ENCODE assay signal across 15 cellular contexts in the genomic region with DNA sequence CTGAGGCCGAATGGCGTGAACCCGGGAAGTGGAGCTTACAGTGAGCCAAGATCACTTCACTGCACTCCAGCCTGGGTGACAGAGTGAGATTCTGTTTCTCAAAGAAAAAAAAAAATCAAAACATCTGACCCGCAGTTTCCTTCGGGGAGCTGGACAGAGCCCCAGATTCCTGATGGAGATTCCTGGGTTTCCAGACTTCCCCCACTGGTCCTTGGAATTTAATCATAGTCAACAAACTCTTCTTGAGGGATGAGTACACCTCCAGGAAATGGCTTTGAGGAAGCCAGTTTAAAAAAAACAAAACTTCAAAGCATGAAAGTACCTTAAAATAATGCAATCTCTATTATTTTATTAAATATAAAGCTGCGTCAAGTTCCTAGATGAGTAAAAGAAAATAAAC. TPM values are rescaled to one million over a fixed set of nuclear protein-coding genes. Genes with fewer than 3 reads are reported as not detected.
DNase-seq lines count a peak whose midpoint lies in the region; ATAC-seq and TF ChIP-seq lines count a peak whose summit lies in the region.
"Had no signal": no experiment of that assay in that cellular context is flagged by ENCODE, and none has a peak within 500 bp of the region (broad histone marks: within the 10 kb centered on the region; RNA-seq: fewer than 3 reads in every experiment).

No MANE protein-coding gene starts in this region.

- H3K27ac Mint-ChIP-seq in GM23338 (no peak overlapping the region), memory B cell (no peak overlapping the region)
- no peak overlapping the region for H3K27ac Mint-ChIP-seq in activated naive CD8-positive, alpha-beta T cell treated with anti-CD3 and anti-CD28 coated beads for 36 hours

- H3K9me3 Mint-ChIP-seq in GM23338 (no peaks in the 10 kb centered on the region), memory B cell (peaks cover 1% of the 10 kb centered on the region)
- no peaks in the 10 kb centered on the region for H3K9me3 Mint-ChIP-seq in activated naive CD8-positive, alpha-beta T cell treated with anti-CD3 and anti-CD28 coated beads for 36 hours

- H3K4me1 Mint-ChIP-seq in GM23338 (peaks cover 12% of the 10 kb centered on the region), memory B cell (peaks cover 17% of the 10 kb centered on the region)
- peaks cover 23% of the 10 kb centered on the region for H3K4me1 Mint-ChIP-seq in activated naive CD8-positive, alpha-beta T cell treated with anti-CD3 and anti-CD28 coated beads for 36 hours

- no peak for TF ChIP-seq CTCF in GM23338 (conservative IDR thresholded peaks at IDR 0.05; ENCODE audit: low read depth in 2 of 2)
- TF ChIP-seq CTCF in Peyer's patch (IDR thresholded peaks at IDR 0.05): no peak
- no peak for TF ChIP-seq CTCF in GM10248 (IDR thresholded peaks at IDR 0.05; ENCODE audit: control extremely low read depth, extremely low read depth, low read depth, missing control alignments)

- peaks cover 67% of the 10 kb centered on the region for H3K36me3 ChIP-seq in BLaER1
- H3K36me3 ChIP-seq in GM23338 (ENCODE audit: insufficient read depth): peaks cover 40% of the 10 kb centered on the region
- peaks cover 0 to 37% (median 0%) of the 10 kb centered on the region in 3 donors for H3K36me3 ChIP-seq in Peyer's patch
- peaks cover 36% of the 10 kb centered on the region for H3K36me3 ChIP-seq in H7 (replicated peaks; ENCODE audit: control insufficient read depth, insufficient read depth, low read length)

- TF ChIP-seq POLR2A in Peyer's patch (IDR thresholded peaks at IDR 0.05): no peak

- H3F3A ChIP-seq in GM23338 (replicated peaks; ENCODE audit: low read depth): peaks cover 17% of the 10 kb centered on the region; the same call in 1 of the 2 replicates

- H3K4me2 ChIP-seq in BLaER1 (peak overlapping the region; percentile 98; the same call in 1 of the 2 replicates), GM23338 (peak overlapping the region; percentile 96; the same call in 1 of the 2 replicates)

- ATAC-seq in GM23338 (no peak), memory B cell (ENCODE audit: low read depth) (no peak)

- H3K27ac ChIP-seq in BLaER1 (no peak overlapping the region), GM23338 (ENCODE audit: low read depth) (peak overlapping the region; percentile 85; the same call in 1 of the 2 replicates), Peyer's patch (no peak overlapping the region)

- CTCF ChIA-PET in GM10248 (lab: Yijun Ruan, JAX): no interaction called here

- H3K27me3 Mint-ChIP-seq in GM23338 (ENCODE audit: insufficient read depth, low read depth, poor library complexity) (peaks cover 10% of the 10 kb centered on the region), memory B cell (no peaks in the 10 kb centered on the region)
- H3K27me3 Mint-ChIP-seq in activated naive CD8-positive, alpha-beta T cell treated with anti-CD3 and anti-CD28 coated beads for 36 hours: no peaks in the 10 kb centered on the region

- H3K4me3 Mint-ChIP-seq in GM23338 (peak overlapping the region; percentile 91), memory B cell (peak overlapping the region; percentile 32)
- peak overlapping the region; percentile 52 for H3K4me3 Mint-ChIP-seq in activated naive CD8-positive, alpha-beta T cell treated with anti-CD3 and anti-CD28 coated beads for 36 hours

- H3K36me3 Mint-ChIP-seq in GM23338 (ENCODE audit: low read depth) (peaks cover 57% of the 10 kb centered on the region), memory B cell (peaks cover 17% of the 10 kb centered on the region)
- peaks cover 27% of the 10 kb centered on the region for H3K36me3 Mint-ChIP-seq in activated naive CD8-positive, alpha-beta T cell treated with anti-CD3 and anti-CD28 coated beads for 36 hours

- peaks cover 36% of the 10 kb centered on the region for H4K20me1 ChIP-seq in BLaER1
- peaks cover 12% of the 10 kb centered on the region for H4K20me1 ChIP-seq in GM23338 (replicated peaks; ENCODE audit: insufficient read depth)

- H3K9me2 ChIP-seq in GM23338 (ENCODE audit: insufficient read depth): no peaks in the 10 kb centered on the region

- H3K27me3 ChIP-seq in BLaER1: no peaks in the 10 kb centered on the region
- no peaks in the 10 kb centered on the region for H3K27me3 ChIP-seq in GM23338 (ENCODE audit: insufficient read depth)
- H3K27me3 ChIP-seq in Peyer's patch: no peaks in the 10 kb centered on the region
- H3K27me3 ChIP-seq in H7 (ENCODE audit: control insufficient read depth, insufficient read depth, low read length): no peaks in the 10 kb centered on the region
- H3K27me3 ChIP-seq: right lobe of liver had no signal

- DNase-seq in GM23338 (ENCODE audit: low spot score) (no peak), memory B cell (ENCODE audit: low spot score in 2 of 2) (no peak), Peyer's patch (no peak), glomerular visceral epithelial cell (ENCODE audit: extremely low spot score) (no peak), H7 (no peak), GM10248 (ENCODE audit: extremely low spot score) (no peak)
- DNase-seq in activated naive CD8-positive, alpha-beta T cell treated with anti-CD3 and anti-CD28 coated beads for 36 hours: no peak
- DNase-seq: activated effector memory CD4-positive, alpha-beta T cell treated with anti-CD3 and anti-CD28 coated beads, Interleukin-2, amount 50 U/mL, for 16 hours; C1 segment of cervical spinal cord; cortex of kidney; foreskin melanocyte; Karpas-422; NCI-H1694 treated with DMSO at 0.1 percent for 48 hours; right lobe of liver had no signal

- H3K4me3 ChIP-seq in BLaER1: no peak overlapping the region
- H3K4me3 ChIP-seq in GM23338: peak overlapping the region; percentile 93
- no peak overlapping the region for H3K4me3 ChIP-seq in Peyer's patch
- no peak overlapping the region for H3K4me3 ChIP-seq in H7 (ENCODE audit: insufficient read depth, low read depth, low read length)

- POLR2A ChIA-PET in GM10248 (lab: Yijun Ruan, JAX): interaction anchor here (1.2 kb wide), 1 partner anchor 120 kb away, joined by 4 read pairs; no protein-coding TSS in a partner anchor

- H3K9me3 ChIP-seq in BLaER1: no peaks in the 10 kb centered on the region
- H3K9me3 ChIP-seq in Peyer's patch: no peaks in the 10 kb centered on the region
- H3K9me3 ChIP-seq: right lobe of liver had no signal

- H2AFZ ChIP-seq in GM23338: no peak overlapping the region

- H3K79me2 ChIP-seq in GM23338 (replicated peaks; ENCODE audit: insufficient read depth): peaks cover 47% of the 10 kb centered on the region

- peaks cover 54% of the 10 kb centered on the region for H3K4me1 ChIP-seq in BLaER1
- H3K4me1 ChIP-seq in GM23338 (ENCODE audit: insufficient read depth): peaks cover 19% of the 10 kb centered on the region
- H3K4me1 ChIP-seq in Peyer's patch: peaks cover 4 to 25% (median 9%) of the 10 kb centered on the region in 4 donors

- H3K9ac ChIP-seq in BLaER1: no peak overlapping the region

TF ChIP-seq in GM23338, 12 proteins besides CTCF, POLR2A, EP300 and RAD21:
- TF ChIP-seq, protein P1, sequence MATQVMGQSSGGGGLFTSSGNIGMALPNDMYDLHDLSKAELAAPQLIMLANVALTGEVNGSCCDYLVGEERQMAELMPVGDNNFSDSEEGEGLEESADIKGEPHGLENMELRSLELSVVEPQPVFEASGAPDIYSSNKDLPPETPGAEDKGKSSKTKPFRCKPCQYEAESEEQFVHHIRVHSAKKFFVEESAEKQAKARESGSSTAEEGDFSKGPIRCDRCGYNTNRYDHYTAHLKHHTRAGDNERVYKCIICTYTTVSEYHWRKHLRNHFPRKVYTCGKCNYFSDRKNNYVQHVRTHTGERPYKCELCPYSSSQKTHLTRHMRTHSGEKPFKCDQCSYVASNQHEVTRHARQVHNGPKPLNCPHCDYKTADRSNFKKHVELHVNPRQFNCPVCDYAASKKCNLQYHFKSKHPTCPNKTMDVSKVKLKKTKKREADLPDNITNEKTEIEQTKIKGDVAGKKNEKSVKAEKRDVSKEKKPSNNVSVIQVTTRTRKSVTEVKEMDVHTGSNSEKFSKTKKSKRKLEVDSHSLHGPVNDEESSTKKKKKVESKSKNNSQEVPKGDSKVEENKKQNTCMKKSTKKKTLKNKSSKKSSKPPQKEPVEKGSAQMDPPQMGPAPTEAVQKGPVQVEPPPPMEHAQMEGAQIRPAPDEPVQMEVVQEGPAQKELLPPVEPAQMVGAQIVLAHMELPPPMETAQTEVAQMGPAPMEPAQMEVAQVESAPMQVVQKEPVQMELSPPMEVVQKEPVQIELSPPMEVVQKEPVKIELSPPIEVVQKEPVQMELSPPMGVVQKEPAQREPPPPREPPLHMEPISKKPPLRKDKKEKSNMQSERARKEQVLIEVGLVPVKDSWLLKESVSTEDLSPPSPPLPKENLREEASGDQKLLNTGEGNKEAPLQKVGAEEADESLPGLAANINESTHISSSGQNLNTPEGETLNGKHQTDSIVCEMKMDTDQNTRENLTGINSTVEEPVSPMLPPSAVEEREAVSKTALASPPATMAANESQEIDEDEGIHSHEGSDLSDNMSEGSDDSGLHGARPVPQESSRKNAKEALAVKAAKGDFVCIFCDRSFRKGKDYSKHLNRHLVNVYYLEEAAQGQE (IDR thresholded peaks at IDR 0.05; ENCODE audit: unreplicated experiment): no peak
- TF ChIP-seq ZNF331 (CRISPR knock-in tag; IDR thresholded peaks at IDR 0.05; ENCODE audit: low read depth): no peak

RNA-seq across cellular contexts. Expression of a gene that starts 1.1 kb away (rescaled TPM):
- 59.3 and 87.1 TPM in 2 replicates for total RNA-seq in GM23338 (2014; rRNA removed; shearing (Covaris generic))
- 40.3 and 42.9 TPM in 2 replicates for polyA plus RNA-seq in GM23338 (2016; fragmentation: Nextera tagmentation; extraction: Ambion mirVana)
- 10 to 100 TPM; 36.5 to 37.8 TPM for total RNA-seq in activated naive CD8-positive, alpha-beta T cell treated with anti-CD3 and anti-CD28 coated beads for 36 hours
- 100 to 1,000 TPM in 1 of 4 donors, 10 to 100 TPM in 3; 43.9 to 417 (median 59.1) TPM for total RNA-seq in Peyer's patch
- total RNA-seq in H7 (2014; rRNA removed; shearing (Covaris generic)): 44.7 and 63.0 TPM in 2 replicates

RNA-seq across cellular contexts. Expression of a gene that starts 8.1 kb away (rescaled TPM):
- 25.3 and 30.0 TPM in 2 replicates for total RNA-seq in GM23338 (2014; rRNA removed; shearing (Covaris generic))
- 37.8 and 41.1 TPM in 2 replicates for polyA plus RNA-seq in GM23338 (2016; fragmentation: Nextera tagmentation; extraction: Ambion mirVana)
- 10 to 100 TPM; 48.4 to 52.9 TPM for total RNA-seq in activated naive CD8-positive, alpha-beta T cell treated with anti-CD3 and anti-CD28 coated beads for 36 hours
- total RNA-seq in Peyer's patch: 10 to 100 TPM in 3 of 4 donors, 1 to 10 TPM in 1; 8.1 to 19.0 (median 13.0) TPM
- 25.8 and 32.6 TPM in 2 replicates for total RNA-seq in H7 (2014; rRNA removed; shearing (Covaris generic))

RNA-seq across cellular contexts. Expression of a gene that starts 8.2 kb away (rescaled TPM):
- total RNA-seq in GM23338 (2014; rRNA removed; shearing (Covaris generic)): 54.5 and 66.8 TPM in 2 replicates
- 151 and 163 TPM in 2 replicates for polyA plus RNA-seq in GM23338 (2016; fragmentation: Nextera tagmentation; extraction: Ambion mirVana)
- total RNA-seq in activated naive CD8-positive, alpha-beta T cell treated with anti-CD3 and anti-CD28 coated beads for 36 hours: 10 to 100 TPM; 93.5 to 97.0 TPM
- 10 to 100 TPM in 2 of 4 donors, 1 to 10 TPM in 2; 3.2 to 75.1 (median 11.6) TPM for total RNA-seq in Peyer's patch
- total RNA-seq in H7 (2014; rRNA removed; shearing (Covaris generic)): 101 and 117 TPM in 2 replicates

Comparison
In these comparisons a context has a peak if more than half of its experiments do, and no peak if none do; other contexts are left out.
1. H3K4me3 Mint-ChIP-seq: peak in every context shown above with its lines; median percentile 91 in GM23338; 52 in activated naive CD8-positive, alpha-beta T cell treated with anti-CD3 and anti-CD28 coated beads for 36 hours; 32 in memory B cell.